ENCODE assay signal across 9 cellular contexts in the genomic region with DNA sequence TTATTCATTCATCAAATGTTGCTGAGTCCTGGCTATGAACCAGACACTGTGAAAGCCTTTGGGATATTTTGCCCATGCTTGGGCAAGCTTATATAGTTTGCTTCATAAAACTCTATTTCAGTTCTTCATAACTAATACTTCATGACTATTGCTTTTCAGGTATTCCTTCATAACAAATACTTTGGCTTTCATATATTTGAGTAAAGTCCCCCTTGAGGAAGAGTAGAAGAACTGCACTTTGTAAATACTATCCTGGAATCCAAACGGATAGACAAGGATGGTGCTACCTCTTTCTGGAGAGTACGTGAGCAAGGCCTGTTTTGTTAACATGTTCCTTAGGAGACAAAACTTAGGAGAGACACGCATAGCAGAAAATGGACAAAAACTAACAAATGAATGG. TPM values are rescaled to one million over a fixed set of nuclear protein-coding genes. Genes with fewer than 3 reads are reported as not detected.
A peak's percentile ranks its signal among the peaks of the same experiment; 100 is the strongest.
DNase-seq lines count a peak whose midpoint lies in the region; ATAC-seq and TF ChIP-seq lines count a peak whose summit lies in the region.
"Had no signal": no experiment of that assay in that cellular context is flagged by ENCODE, and none has a peak within 500 bp of the region (broad histone marks: within the 10 kb centered on the region; RNA-seq: fewer than 3 reads in every experiment).

No MANE protein-coding gene starts in this region.

- H3K27ac Mint-ChIP-seq in osteocyte (ENCODE audit: unreplicated experiment) = no peak overlapping the region

- H3K4me3 Mint-ChIP-seq in osteocyte (ENCODE audit: unreplicated experiment) = no peak overlapping the region

- DNase-seq in NCI-H1694 treated with DMSO at 0.1 percent for 48 hours (lab: John Stamatoyannopoulos, UW) (peak; percentile 15), NCI-H1694 (lab: John Stamatoyannopoulos, UW) (no peak), amniotic stem cell (lab: John Stamatoyannopoulos, UW) (peak; percentile 0), osteocyte (ENCODE audit: extremely low spot score, unreplicated experiment) (no peak), NCI-H524 treated with DMSO at 0.1 percent for 48 hours (lab: John Stamatoyannopoulos, UW) (no peak), HPDE6-E6E7 (ENCODE audit: extremely low spot score) (no peak)

- H3K9me3 Mint-ChIP-seq in osteocyte (ENCODE audit: unreplicated experiment) = no peaks in the 10 kb centered on the region

- H3K36me3 Mint-ChIP-seq in osteocyte (ENCODE audit: unreplicated experiment) = no peaks in the 10 kb centered on the region

- TF ChIP-seq CTCF in osteocyte (IDR thresholded peaks at IDR 0.05) = peak; percentile 55

- peaks cover 61% of the 10 kb centered on the region for H3K27me3 Mint-ChIP-seq in osteocyte (ENCODE audit: unreplicated experiment)

- ATAC-seq in HG03097 (IDR thresholded peaks at IDR 0.05; ENCODE audit: low FRiP score, unreplicated experiment) (peak; percentile 63), HG02759 (IDR thresholded peaks at IDR 0.05; ENCODE audit: unreplicated experiment) (no peak)

- no peaks in the 10 kb centered on the region for H3K4me1 Mint-ChIP-seq in osteocyte (ENCODE audit: unreplicated experiment)

RNA-seq across cellular contexts. Expression of gene AFP, which starts 1.7 kb away (rescaled TPM):
- not detected in 2 replicates for total RNA-seq in osteocyte
- total RNA-seq: thoracic aorta had no signal

RNA-seq across cellular contexts. Expression of gene ALB, which starts 30.2 kb away (rescaled TPM):
- total RNA-seq in osteocyte = not detected in 2 replicates
- total RNA-seq: thoracic aorta had no signal

RNA-seq across cellular contexts. Expression of gene AFM, which starts 47.2 kb away (rescaled TPM):
- total RNA-seq in osteocyte = not detected in 2 replicates
- total RNA-seq: thoracic aorta had no signal

Comparison
In these comparisons a context has a peak if more than half of its experiments do, and no peak if none do; other contexts are left out.
1. DNase-seq: peak in NCI-H1694 treated with DMSO at 0.1 percent for 48 hours (single experiment) and amniotic stem cell (single experiment); none in NCI-H1694 (single experiment), osteocyte (single experiment), NCI-H524 treated with DMSO at 0.1 percent for 48 hours (single experiment) and HPDE6-E6E7 (single experiment).